1 cellular context compared by ENCODE assay signal in the genomic region with DNA sequence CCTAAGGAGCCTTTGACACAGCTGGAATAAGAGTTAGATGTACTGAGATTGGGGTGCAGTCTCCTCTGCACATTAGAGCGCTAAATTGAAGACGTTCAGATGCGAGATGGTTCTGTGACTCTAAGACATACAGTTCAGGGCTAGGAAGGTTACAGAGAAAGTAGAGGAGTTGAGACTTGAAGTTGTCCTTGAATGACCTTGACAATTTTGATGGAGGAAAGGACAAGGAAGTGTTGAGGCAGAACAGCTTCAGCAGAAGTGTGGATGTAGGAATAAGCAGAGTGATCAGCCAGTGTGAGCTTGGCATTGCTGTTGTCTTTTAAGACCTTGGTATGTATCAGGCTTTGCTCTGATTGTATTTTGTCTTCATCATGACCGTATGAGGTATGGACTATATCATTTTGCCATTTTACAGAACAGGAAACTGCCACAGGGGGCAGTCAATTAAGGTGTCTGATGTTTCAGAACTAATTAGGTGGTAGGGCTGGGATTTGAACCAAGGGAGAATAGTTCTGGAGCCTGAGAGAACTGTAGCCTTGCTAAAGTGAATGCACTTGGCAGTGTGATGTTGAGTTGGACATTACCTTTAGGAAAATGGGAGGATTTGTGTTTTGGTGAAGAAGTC.
TF ChIP-seq lines count a peak whose summit lies in the region.

No MANE protein-coding gene starts in this region.

TF ChIP-seq in WTC11, 78 proteins besides CTCF, POLR2A, EP300 and RAD21:
- TF ChIP-seq, protein P1, sequence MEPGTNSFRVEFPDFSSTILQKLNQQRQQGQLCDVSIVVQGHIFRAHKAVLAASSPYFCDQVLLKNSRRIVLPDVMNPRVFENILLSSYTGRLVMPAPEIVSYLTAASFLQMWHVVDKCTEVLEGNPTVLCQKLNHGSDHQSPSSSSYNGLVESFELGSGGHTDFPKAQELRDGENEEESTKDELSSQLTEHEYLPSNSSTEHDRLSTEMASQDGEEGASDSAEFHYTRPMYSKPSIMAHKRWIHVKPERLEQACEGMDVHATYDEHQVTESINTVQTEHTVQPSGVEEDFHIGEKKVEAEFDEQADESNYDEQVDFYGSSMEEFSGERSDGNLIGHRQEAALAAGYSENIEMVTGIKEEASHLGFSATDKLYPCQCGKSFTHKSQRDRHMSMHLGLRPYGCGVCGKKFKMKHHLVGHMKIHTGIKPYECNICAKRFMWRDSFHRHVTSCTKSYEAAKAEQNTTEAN (CRISPR knock-in tag; IDR thresholded peaks at IDR 0.05) = no peak
- TF ChIP-seq ESRRA (CRISPR knock-in tag; IDR thresholded peaks at IDR 0.05; ENCODE audit: borderline replicate concordance) = peak; percentile 67; the same call in 1 of the 2 replicates
- no peak for TF ChIP-seq MXD4 (CRISPR knock-in tag; IDR thresholded peaks at IDR 0.05; ENCODE audit: borderline replicate concordance)
